Comparison of ENCODE assay signal across 18 cellular contexts in genomic region chr2:232276084-232276738, GRCh38.
DNase-seq lines count a peak whose midpoint lies in the region; TF ChIP-seq lines count a peak whose summit lies in the region.
"Had no signal": no experiment of that assay in that cellular context is flagged by ENCODE, and none has a peak within 500 bp of the region (broad histone marks: within the 10 kb centered on the region; RNA-seq: fewer than 3 reads in every experiment).

No MANE protein-coding gene starts in this region.

- TF ChIP-seq CTCF in breast epithelium (IDR thresholded peaks at IDR 0.05) (no peak), MCF 10A (IDR thresholded peaks at IDR 0.05; ENCODE audit: unreplicated experiment) (no peak), endodermal cell (conservative IDR thresholded peaks at IDR 0.05) (no peak), transverse colon (IDR thresholded peaks at IDR 0.05) (no peak)

- H3K9me3 ChIP-seq in breast epithelium = no peaks in the 10 kb centered on the region
- H3K9me3 ChIP-seq in endodermal cell (ENCODE audit: control insufficient read depth, low read length) = peaks cover 6% of the 10 kb centered on the region
- no peaks in the 10 kb centered on the region for H3K9me3 ChIP-seq in transverse colon
- H3K9me3 ChIP-seq: right atrium auricular region had no signal

- H3K27ac ChIP-seq in breast epithelium (peak overlapping the region; percentile 26 to 64), endodermal cell (ENCODE audit: low read depth, low read length) (peak overlapping the region; percentile 54), transverse colon (peak overlapping the region in 2 of 4 donors; percentile 15 to 21)
- H3K27ac ChIP-seq: HL-60, right atrium auricular region, tibial artery, VCaP had no signal

- CTCF ChIA-PET in MCF 10A (lab: Yijun Ruan, JAX) = interaction anchor here (0.5 to 1.0 kb wide), 3 partner anchors 17 to 475 kb away, joined by 3 to 4 read pairs (median 3); no protein-coding TSS in a partner anchor

- H3K4me3 Mint-ChIP-seq in MCF 10A (ENCODE audit: unreplicated experiment) (no peak overlapping the region), endodermal cell (no peak overlapping the region)
- H3K4me3 Mint-ChIP-seq: naive B cell had no signal

- H3K36me3 Mint-ChIP-seq in MCF 10A (ENCODE audit: insufficient read depth, unreplicated experiment) = peaks cover 14% of the 10 kb centered on the region
- peaks cover 17% of the 10 kb centered on the region for H3K36me3 Mint-ChIP-seq in endodermal cell (ENCODE audit: low read depth)

- BruUV-seq in MCF 10A (replicated peaks; lab: Mats Ljungman, UMichigan) = no TSS peak

- POLR2A ChIA-PET in MCF 10A (lab: Yijun Ruan, JAX) = interaction anchor here (0.5 to 1.5 kb wide), 3 partner anchors 11 to 258 kb away, joined by 3 read pairs; no protein-coding TSS in a partner anchor

- H3K27me3 ChIP-seq in breast epithelium (no peaks in the 10 kb centered on the region), endodermal cell (ENCODE audit: control insufficient read depth, insufficient read depth, low read length, poor library complexity, severe bottlenecking) (no peaks in the 10 kb centered on the region), transverse colon (no peaks in the 10 kb centered on the region)
- H3K27me3 ChIP-seq: right atrium auricular region, tibial artery had no signal

- H3K4me1 Mint-ChIP-seq in MCF 10A (ENCODE audit: insufficient read depth, unreplicated experiment) = no peaks in the 10 kb centered on the region
- peaks cover 15% of the 10 kb centered on the region for H3K4me1 Mint-ChIP-seq in endodermal cell
- H3K4me1 Mint-ChIP-seq: naive B cell had no signal

- H3K9me3 Mint-ChIP-seq in MCF 10A (ENCODE audit: unreplicated experiment) (peaks cover 12% of the 10 kb centered on the region), endodermal cell (peaks cover 6% of the 10 kb centered on the region)

- no peaks in the 10 kb centered on the region for H3K4me1 ChIP-seq in breast epithelium
- H3K4me1 ChIP-seq in endodermal cell (ENCODE audit: control insufficient read depth, insufficient read depth, low read length) = peaks cover 7% of the 10 kb centered on the region
- no peaks in the 10 kb centered on the region for H3K4me1 ChIP-seq in transverse colon
- H3K4me1 ChIP-seq: tibial artery had no signal

- in situ Hi-C loops in transverse colon (cut with MboI; ENCODE audit: low pct_ligation_motif_present in 1 of 4, low pct_unique_long_range_greater_than_20kb in 1 of 4, low sequenced_read_pairs in 3 of 4) = no loop called here

- intact Hi-C loops in breast epithelium (cut with DNase I; ENCODE audit: low total_unique reads) = no loop called here
- intact Hi-C loops in MCF 10A (cut with micrococcal nuclease) = no loop called here
- intact Hi-C loops in transverse colon (cut with DNase I; ENCODE audit: low total_unique reads) = no loop called here

- no peak for TF ChIP-seq EP300 in transverse colon (IDR thresholded peaks at IDR 0.05; ENCODE audit: low read depth)

- H3K27me3 Mint-ChIP-seq in MCF 10A (ENCODE audit: insufficient read depth, unreplicated experiment) = no peaks in the 10 kb centered on the region
- H3K27me3 Mint-ChIP-seq in endodermal cell (ENCODE audit: insufficient read depth) = no peaks in the 10 kb centered on the region
- H3K27me3 Mint-ChIP-seq: naive B cell had no signal

- WGBS in endodermal cell (ENCODE audit: insufficient coverage in 1 of 2, insufficient read length in 1 of 2), 2 experiments = 84 to 88% methylated on average over 7 to 8 of the region's 8 CpGs
- 82% methylated on average over 8 of the region's 8 CpGs; no CpG with 5 or more reads in 1 of the 2 donors for WGBS in transverse colon (ENCODE audit: low coverage in 1 of 2), 2 donors

- peak in 1 of 2 donors; percentile 73 for DNase-seq in breast epithelium (ENCODE audit: low spot score in 2 of 2)
- no peak for DNase-seq in MCF 10A (ENCODE audit: unreplicated experiment)
- DNase-seq in NCI-H1694 treated with DMSO at 0.1 percent for 48 hours (lab: John Stamatoyannopoulos, UW) = peak; percentile 49
- no peak for DNase-seq in endodermal cell
- peak; percentile 25 for DNase-seq in transverse colon
- no peak for DNase-seq in activated CD4-positive, alpha-beta T cell treated with anti-CD3 and anti-CD28 coated beads for 1 hour
- DNase-seq in NCI-H345 (lab: John Stamatoyannopoulos, UW) = no peak
- no peak for DNase-seq in activated CD4-positive, CD25-positive, alpha-beta regulatory T cell (lab: John Stamatoyannopoulos, UW)
- DNase-seq: activated naive CD4-positive, alpha-beta T cell treated with anti-CD3 and anti-CD28 coated beads, Interleukin-2, amount 50 U/mL, for 16 hours; Calu3; naive B cell; PC-3; stimulated activated CD4-positive, alpha-beta T cell treated with anti-CD3 and anti-CD28 coated beads, Interleukin-2, amount 100 ng/mL, for 24 hours; stimulated activated CD8-positive, alpha-beta memory T cell treated with anti-CD3 and anti-CD28 coated beads, Interleukin-4, amount 100 ng/mL, for 48 hours; tibial artery had no signal

- H3K9ac ChIP-seq in endodermal cell (ENCODE audit: extremely low read depth, low read length, poor library complexity, severe bottlenecking) = no peak overlapping the region

- no peak overlapping the region for H3K4me3 ChIP-seq in breast epithelium
- no peak overlapping the region for H3K4me3 ChIP-seq in endodermal cell (ENCODE audit: low read length)
- H3K4me3 ChIP-seq in transverse colon = no peak overlapping the region
- H3K4me3 ChIP-seq: right atrium auricular region, tibial artery had no signal

- TF ChIP-seq POLR2A in breast epithelium (IDR thresholded peaks at IDR 0.05) (no peak), transverse colon (IDR thresholded peaks at IDR 0.05) (no peak)

- H3K36me3 ChIP-seq in breast epithelium = no peaks in the 10 kb centered on the region
- H3K36me3 ChIP-seq in endodermal cell (ENCODE audit: control insufficient read depth, insufficient read depth, low read length) = no peaks in the 10 kb centered on the region
- peaks cover 0 to 5% (median 0%) of the 10 kb centered on the region in 4 donors for H3K36me3 ChIP-seq in transverse colon
- H3K36me3 ChIP-seq: right atrium auricular region had no signal

- H3K27ac Mint-ChIP-seq in MCF 10A (ENCODE audit: low read depth, unreplicated experiment) (no peak overlapping the region), endodermal cell (no peak overlapping the region)
- H3K27ac Mint-ChIP-seq: naive B cell had no signal

Comparison
In these comparisons a context has a peak if more than half of its experiments do, and no peak if none do; other contexts are left out.
1. DNase-seq: peak in NCI-H1694 treated with DMSO at 0.1 percent for 48 hours (single experiment) and transverse colon (single experiment); none in MCF 10A (single experiment), endodermal cell (single experiment), activated CD4-positive, alpha-beta T cell treated with anti-CD3 and anti-CD28 coated beads for 1 hour (single experiment), NCI-H345 (single experiment) and activated CD4-positive, CD25-positive, alpha-beta regulatory T cell (0 of 4).